13 cellular contexts compared by ENCODE assay signal in the genomic region with DNA sequence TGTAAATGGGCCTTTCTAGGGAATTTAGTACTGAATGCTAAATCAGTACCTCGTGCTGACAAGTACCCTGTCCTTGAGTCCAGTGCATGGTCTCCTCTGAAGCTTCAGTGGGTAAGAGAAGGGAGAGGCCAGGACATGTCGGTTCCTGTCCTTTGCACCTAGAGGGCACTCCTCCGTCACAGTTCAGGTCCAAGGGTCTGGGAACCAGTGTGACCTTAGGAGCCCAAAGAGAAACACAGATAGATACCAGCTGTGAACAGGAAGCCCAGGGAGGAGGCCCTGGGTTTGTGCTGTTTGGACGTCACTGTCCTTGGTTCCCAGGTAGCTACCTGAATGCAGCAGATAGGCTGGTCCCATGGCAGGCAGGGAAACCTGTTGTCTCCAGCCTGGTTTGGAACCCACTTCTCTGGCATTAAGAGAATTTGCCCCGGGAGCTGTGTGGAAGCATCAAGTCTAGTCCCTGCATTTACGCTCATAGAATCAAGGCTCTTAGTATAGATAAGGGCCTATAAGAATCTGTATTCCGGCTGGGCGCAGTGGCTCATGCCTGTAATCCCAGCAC. TPM values are rescaled to one million over a fixed set of nuclear protein-coding genes. Genes with fewer than 3 reads are reported as not detected.
DNase-seq lines count a peak whose midpoint lies in the region; ATAC-seq and TF ChIP-seq lines count a peak whose summit lies in the region.
"Had no signal": no experiment of that assay in that cellular context is flagged by ENCODE, and none has a peak within 500 bp of the region (broad histone marks: within the 10 kb centered on the region; RNA-seq: fewer than 3 reads in every experiment).

No MANE protein-coding gene starts in this region.

- POLR2A ChIA-PET in HCT116 (lab: Charles Lee): no interaction called here

- CTCF ChIA-PET in HCT116 (lab: Charles Lee): no interaction called here

- BruUV-seq in HCT116 (replicated peaks; lab: Mats Ljungman, UMichigan): no TSS peak

- H3K4me3 ChIP-seq in DND-41 (ENCODE audit: low read depth in 1 of 2, low read length in 2 of 2) (no peak overlapping the region), HCT116 (replicated peaks in 1 of 2; ENCODE audit: low read depth in 1 of 2, low read length in 2 of 2) (no peak overlapping the region), RWPE2 (ENCODE audit: severe bottlenecking) (no peak overlapping the region)
- H3K4me3 ChIP-seq: GM23248 had no signal

- TF ChIP-seq POLR2A in HCT116 (IDR thresholded peaks at IDR 0.05; ENCODE audit: borderline replicate concordance, extremely low read depth, insufficient read depth, insufficient read length): no peak

- RAD21 ChIA-PET in HCT116 (lab: Charles Lee; ENCODE audit: low non-redundant PET in 1 of 2, low total read pairs in 2 of 2, uncharacterized antibody in 2 of 2, unreplicated experiment in 2 of 2): no interaction called here

- H3K27me3 ChIP-seq in DND-41 (ENCODE audit: insufficient read depth, low read length, poor library complexity) (peaks cover 31% of the 10 kb centered on the region), HCT116 (ENCODE audit: insufficient read depth, low read length) (peaks cover 50% of the 10 kb centered on the region), RWPE2 (ENCODE audit: insufficient read depth, poor library complexity, severe bottlenecking) (peaks cover 4% of the 10 kb centered on the region)

- H3K9me2 ChIP-seq in HCT116 (ENCODE audit: insufficient read depth): no peaks in the 10 kb centered on the region

- TF ChIP-seq CTCF in DND-41 (IDR thresholded peaks at IDR 0.05; ENCODE audit: borderline replicate concordance, extremely low read depth, low read length, poor library complexity, severe bottlenecking) (peak; percentile 40), HCT116 (IDR thresholded peaks at IDR 0.05 in 2 of 3, conservative IDR thresholded peaks at IDR 0.05 in 1 of 3; ENCODE audit: borderline replicate concordance in 1 of 3, insufficient read depth in 1 of 3, low read depth in 2 of 3, low read length in 2 of 3) (peak in 1 of 3 experiments; percentile 17; a peak in 2 of 6 replicates), RWPE2 (IDR thresholded peaks at IDR 0.05; ENCODE audit: poor library complexity, severe bottlenecking) (peak; percentile 3)

- intact Hi-C loops in HCT116 (cut with micrococcal nuclease): no loop called here
- intact Hi-C loops in left colon (cut with DNase I, micrococcal nuclease): no loop called here

- H3K36me3 ChIP-seq in DND-41 (ENCODE audit: insufficient read depth, low read length) (no peaks in the 10 kb centered on the region), HCT116 (ENCODE audit: control insufficient read depth in 1 of 2, insufficient read depth in 2 of 2, low read length in 2 of 2) (no peaks in the 10 kb centered on the region), RWPE2 (ENCODE audit: low read depth) (no peaks in the 10 kb centered on the region)

- H3K4me1 ChIP-seq in DND-41 (ENCODE audit: insufficient read depth, low read length) (no peaks in the 10 kb centered on the region), HCT116 (ENCODE audit: control insufficient read depth in 1 of 2, insufficient read depth in 2 of 2, low read length in 2 of 2) (no peaks in the 10 kb centered on the region; a peak in 1 of 4 replicates), RWPE2 (ENCODE audit: insufficient read depth, poor library complexity, severe bottlenecking) (no peaks in the 10 kb centered on the region)

- no peaks in the 10 kb centered on the region for H3K79me2 ChIP-seq in DND-41 (ENCODE audit: insufficient read depth, low read length)
- no peaks in the 10 kb centered on the region for H3K79me2 ChIP-seq in HCT116 (ENCODE audit: insufficient read depth, low read length)

- peak; percentile 14; the same call in 1 of the 2 replicates for TF ChIP-seq RAD21 in HCT116 (IDR thresholded peaks at IDR 0.05; ENCODE audit: low read depth)

- H3K9me3 ChIP-seq in DND-41 (ENCODE audit: insufficient read depth, low read length, severe bottlenecking) (no peaks in the 10 kb centered on the region), HCT116 (ENCODE audit: control insufficient read depth in 1 of 2, insufficient read depth in 1 of 2, low read depth in 1 of 2, low read length in 2 of 2) (no peaks in the 10 kb centered on the region), RWPE2 (ENCODE audit: severe bottlenecking) (no peaks in the 10 kb centered on the region)

- H3K27ac ChIP-seq in DND-41 (ENCODE audit: low read length) (no peak overlapping the region), HCT116 (ENCODE audit: low read depth, low read length) (no peak overlapping the region), RWPE2 (ENCODE audit: poor library complexity, severe bottlenecking) (no peak overlapping the region)
- H3K27ac ChIP-seq: GM23248 had no signal

- DNase-seq in DND-41 (no peak), HCT116 (ENCODE audit: low read depth, low spot score) (no peak), RWPE2 (ENCODE audit: low spot score) (no peak), left colon (no peak), NCI-H2029 (lab: John Stamatoyannopoulos, UW) (no peak), A172 (ENCODE audit: low spot score) (no peak), DMS79 treated with DMSO at 0.1 percent for 48 hours (lab: John Stamatoyannopoulos, UW) (no peak)
- DNase-seq: activated CD4-positive, alpha-beta T cell treated with anti-CD3 and anti-CD28 coated beads, Interleukin-2, amount 50 U/mL, for 1 hour; GM23248; natural killer cell; NCI-H1048 had no signal

- no peak overlapping the region for H3K4me2 ChIP-seq in DND-41 (ENCODE audit: insufficient read depth, low read length)
- no peak overlapping the region for H3K4me2 ChIP-seq in HCT116 (ENCODE audit: low read length)

- H2AFZ ChIP-seq in DND-41 (ENCODE audit: low read depth, low read length): no peak overlapping the region
- H2AFZ ChIP-seq in HCT116 (ENCODE audit: low read depth, low read length, poor library complexity, severe bottlenecking): no peak overlapping the region
- H2AFZ ChIP-seq: GM23248 had no signal

- H4K20me1 ChIP-seq in DND-41 (ENCODE audit: insufficient read depth, low read length) (no peaks in the 10 kb centered on the region), HCT116 (ENCODE audit: insufficient read depth) (no peaks in the 10 kb centered on the region)

- H3K9ac ChIP-seq in DND-41 (ENCODE audit: low read depth, low read length) (no peak overlapping the region), HCT116 (ENCODE audit: low read length) (no peak overlapping the region)
- H3K9ac ChIP-seq: GM23248 had no signal

- ATAC-seq in DND-41 (ENCODE audit: insufficient read depth, low read depth) (no peak), HCT116 (peak; percentile 60; the same call in 1 of the 2 replicates), RWPE2 (ENCODE audit: low read depth) (no peak), left colon (peak; percentile 32), GM18520 (IDR thresholded peaks at IDR 0.05; ENCODE audit: unreplicated experiment) (no peak)
- ATAC-seq: natural killer cell had no signal

TF ChIP-seq in HCT116, 20 proteins besides CTCF, POLR2A, EP300 and RAD21:
- no peak for TF ChIP-seq SRF (IDR thresholded peaks at IDR 0.05; ENCODE audit: low read depth)
- TF ChIP-seq ZNF274 (IDR thresholded peaks at IDR 0.05; ENCODE audit: low read depth, low read length): no peak
- no peak for TF ChIP-seq TCF7L2 (IDR thresholded peaks at IDR 0.05; ENCODE audit: borderline replicate concordance, extremely low read depth, insufficient read depth, insufficient read length)
- TF ChIP-seq, protein P1, sequence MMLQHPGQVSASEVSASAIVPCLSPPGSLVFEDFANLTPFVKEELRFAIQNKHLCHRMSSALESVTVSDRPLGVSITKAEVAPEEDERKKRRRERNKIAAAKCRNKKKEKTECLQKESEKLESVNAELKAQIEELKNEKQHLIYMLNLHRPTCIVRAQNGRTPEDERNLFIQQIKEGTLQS (IDR thresholded peaks at IDR 0.05): no peak
- TF ChIP-seq CEBPB (IDR thresholded peaks at IDR 0.05; ENCODE audit: low read depth): no peak

RNA-seq across cellular contexts. Expression of a gene that starts 3.9 kb away (rescaled TPM):
- total RNA-seq in HCT116 (2021; ENCODE audit: unreplicated experiment): not detected
- polyA plus RNA-seq in HCT116 (2012): not detected in 2 replicates
- total RNA-seq in left colon: not detected
- total RNA-seq in A172 (2014; rRNA removed; shearing (Covaris generic)): not detected in 2 replicates
- total RNA-seq: astrocyte, GM23248, natural killer cell had no signal
- polyA plus RNA-seq: GM23248 had no signal

Comparison
In these comparisons a context has a peak if more than half of its experiments do, and no peak if none do; other contexts are left out.
1. ATAC-seq: peak in HCT116 (single experiment) and left colon (single experiment); none in DND-41 (single experiment), RWPE2 (single experiment) and GM18520 (single experiment).